In the genomic region with DNA sequence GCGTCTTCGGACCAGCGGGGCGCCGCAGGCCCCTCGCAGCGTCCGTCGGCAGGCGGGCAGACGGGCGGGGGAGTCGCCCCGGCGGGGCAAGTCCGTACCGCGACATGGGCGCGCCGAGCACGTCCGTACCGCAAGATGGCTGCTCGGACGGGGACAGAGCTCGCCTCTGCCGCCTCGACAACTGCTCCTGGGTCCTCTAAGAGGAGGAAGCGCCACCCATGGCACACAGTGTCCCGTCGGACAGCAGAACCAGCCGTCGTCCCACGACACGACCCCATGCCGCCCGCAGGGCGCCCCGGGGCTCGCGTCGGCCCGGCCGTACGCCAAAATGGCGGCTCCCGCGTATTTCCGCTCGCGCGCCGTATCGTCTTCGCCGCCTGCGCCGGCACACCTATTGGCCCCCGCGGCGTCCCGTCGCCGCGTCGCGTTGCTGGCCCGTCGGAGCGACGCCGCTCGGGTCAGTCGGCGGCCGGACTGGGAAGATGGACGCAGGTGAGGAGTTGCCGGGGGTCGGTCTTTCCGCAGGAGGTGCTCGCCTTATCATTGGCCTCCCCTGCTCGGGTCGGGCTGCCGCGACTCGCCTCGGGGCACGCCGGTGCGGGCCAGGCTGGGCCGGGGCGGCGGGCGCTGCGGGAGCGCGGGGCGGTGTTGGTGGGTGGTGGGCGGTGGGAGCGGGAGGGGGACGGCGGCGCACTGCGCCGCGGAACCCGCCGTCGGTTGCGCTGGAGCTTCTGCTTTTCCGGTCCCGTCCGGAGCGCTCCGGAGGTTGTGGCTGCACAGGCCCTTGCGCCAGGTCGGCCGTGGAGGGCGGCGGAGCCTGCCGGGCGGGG, we compare ENCODE assay signal across 8 cellular contexts. TPM values are rescaled to one million over a fixed set of nuclear protein-coding genes. Genes with fewer than 3 reads are reported as not detected.
A peak's percentile ranks its signal among the peaks of the same experiment; 100 is the strongest.
DNase-seq lines count a peak whose midpoint lies in the region; ATAC-seq and TF ChIP-seq lines count a peak whose summit lies in the region.

Gene ATG4B (plus strand): TSS at position 461 of the 830 bp plus-strand sequence. CDS start 22 bp downstream, at position 483.

- H2BK5ac ChIP-seq in trophoblast cell (ENCODE audit: low read depth, low read length, poor library complexity) = peak within 1 kb of the TSS; percentile 98

- peak within 1 kb of the TSS; percentile 94 for H3K4me2 ChIP-seq in trophoblast cell (ENCODE audit: low read length)

- H3K4me3 Mint-ChIP-seq in HFFc6 = peak within 1 kb of the TSS; percentile 98
- H3K4me3 Mint-ChIP-seq in activated naive CD8-positive, alpha-beta T cell treated with anti-CD3 and anti-CD28 coated beads, Interleukin-2, amount 50 U/mL, for 24 hours = peak within 1 kb of the TSS; percentile 99

- H3K4me1 Mint-ChIP-seq in HFFc6 (ENCODE audit: low read depth) = peaks cover 59% of the 10 kb centered on the region
- peaks cover 53% of the 10 kb centered on the region for H3K4me1 Mint-ChIP-seq in activated naive CD8-positive, alpha-beta T cell treated with anti-CD3 and anti-CD28 coated beads, Interleukin-2, amount 50 U/mL, for 24 hours

- peak within 1 kb of the TSS; percentile 97 for H2BK120ac ChIP-seq in trophoblast cell (ENCODE audit: insufficient read depth, low read length, poor library complexity)

- in situ Hi-C loops in transverse colon (cut with MboI; ENCODE audit: low pct_ligation_motif_present in 1 of 4, low pct_unique_long_range_greater_than_20kb in 1 of 4, low sequenced_read_pairs in 3 of 4) = no loop called here

- peaks cover 17% of the 10 kb centered on the region for H3K79me2 ChIP-seq in trophoblast cell (ENCODE audit: control insufficient read depth, insufficient read depth, low read length, poor library complexity)

- H3K27ac ChIP-seq in cardiac muscle cell (peak within 1 kb of the TSS; percentile 100), trophoblast cell (ENCODE audit: low read depth, low read length) (peak within 1 kb of the TSS; percentile 96), transverse colon (peak within 1 kb of the TSS; percentile 98 to 100 (median 99))

- H3K27ac Mint-ChIP-seq in HFFc6 = peak within 1 kb of the TSS; percentile 88
- peak within 1 kb of the TSS; percentile 93 for H3K27ac Mint-ChIP-seq in activated naive CD8-positive, alpha-beta T cell treated with anti-CD3 and anti-CD28 coated beads, Interleukin-2, amount 50 U/mL, for 24 hours

- H3K4ac ChIP-seq in trophoblast cell (ENCODE audit: low read depth, low read length) = peak within 1 kb of the TSS; percentile 97

- peak within 1 kb of the TSS; percentile 89 for H3K9ac ChIP-seq in trophoblast cell (ENCODE audit: low read length)

- H3K23ac ChIP-seq in trophoblast cell (ENCODE audit: low read length) = no peak within 1 kb of the TSS

- peaks cover 30% of the 10 kb centered on the region for H3K36me3 Mint-ChIP-seq in HFFc6 (ENCODE audit: low read depth)
- H3K36me3 Mint-ChIP-seq in activated naive CD8-positive, alpha-beta T cell treated with anti-CD3 and anti-CD28 coated beads, Interleukin-2, amount 50 U/mL, for 24 hours (ENCODE audit: low read depth) = peaks cover 36% of the 10 kb centered on the region

- H2AFZ ChIP-seq in trophoblast cell (ENCODE audit: insufficient read depth, low read length, poor library complexity) = peak within 1 kb of the TSS; percentile 82

- H3K79me1 ChIP-seq in trophoblast cell (ENCODE audit: low read length) = peaks cover 11% of the 10 kb centered on the region

- no peak within 1 kb of the TSS for H2AK5ac ChIP-seq in trophoblast cell (ENCODE audit: low read length)

- H3K4me1 ChIP-seq in cardiac muscle cell (ENCODE audit: low read depth) (peaks cover 12% of the 10 kb centered on the region), trophoblast cell (ENCODE audit: control insufficient read depth in 1 of 2, insufficient read depth in 2 of 2, low read length in 2 of 2) (peaks cover 3 to 6% of the 10 kb centered on the region in 2 experiments), transverse colon (peaks cover 31 to 53% (median 38%) of the 10 kb centered on the region in 4 donors)

- peak; percentile 71 for TF ChIP-seq POLR2A in transverse colon (IDR thresholded peaks at IDR 0.05)

- DNase-seq in GM10266 (ENCODE audit: extremely low spot score) (peak; percentile 98), HFFc6 (peak; percentile 75), NCI-H1048 (lab: John Stamatoyannopoulos, UW) (peak; percentile 58), T follicular helper cell (ENCODE audit: low read depth) (peak; percentile 57), cardiac muscle cell (ENCODE audit: low read depth in 1 of 2, low spot score in 1 of 2) (peak; percentile 89 to 94), trophoblast cell (peak; percentile 79 to 87), transverse colon (peak; percentile 87)
- peak; percentile 83 for DNase-seq in activated naive CD8-positive, alpha-beta T cell treated with anti-CD3 and anti-CD28 coated beads, Interleukin-2, amount 50 U/mL, for 24 hours

- H3K36me3 ChIP-seq in cardiac muscle cell = peaks cover 11% of the 10 kb centered on the region
- H3K36me3 ChIP-seq in trophoblast cell (ENCODE audit: control insufficient read depth in 1 of 2, insufficient read depth in 2 of 2, low read length in 2 of 2) = peaks cover 22 to 29% of the 10 kb centered on the region in 2 experiments
- peaks cover 0 to 14% (median 7%) of the 10 kb centered on the region in 4 donors for H3K36me3 ChIP-seq in transverse colon

- peak within 1 kb of the TSS; percentile 99 for H4K12ac ChIP-seq in trophoblast cell (ENCODE audit: low read depth, low read length)

- H3K4me3 ChIP-seq in cardiac muscle cell (peak within 1 kb of the TSS; percentile 91), trophoblast cell (ENCODE audit: low read depth, low read length) (peak within 1 kb of the TSS; percentile 98), transverse colon (peak within 1 kb of the TSS; percentile 90 to 100 (median 98))

- H3K18ac ChIP-seq in trophoblast cell (ENCODE audit: low read length) = peak within 1 kb of the TSS; percentile 98

- peak within 1 kb of the TSS; percentile 37 for H2BK12ac ChIP-seq in trophoblast cell (ENCODE audit: low read length)

- ATAC-seq in activated naive CD8-positive, alpha-beta T cell treated with anti-CD3 and anti-CD28 coated beads, Interleukin-2, amount 50 U/mL, for 24 hours = peak; percentile 67

- peak within 1 kb of the TSS; percentile 99 for H3K14ac ChIP-seq in trophoblast cell (ENCODE audit: low read length)

- TF ChIP-seq EP300 in transverse colon (IDR thresholded peaks at IDR 0.05; ENCODE audit: low read depth) = no peak

- H3K9me3 ChIP-seq in cardiac muscle cell (ENCODE audit: low read depth) (no peaks in the 10 kb centered on the region), trophoblast cell (ENCODE audit: insufficient read depth, low read depth, low read length) (peaks cover 3% of the 10 kb centered on the region), transverse colon (no peaks in the 10 kb centered on the region)

- TF ChIP-seq CTCF in GM10266 (IDR thresholded peaks at IDR 0.05; ENCODE audit: control insufficient read depth, insufficient read depth, low read depth, missing control alignments) (no peak), HFFc6 (IDR thresholded peaks at IDR 0.05) (no peak), cardiac muscle cell (IDR thresholded peaks at IDR 0.05; ENCODE audit: low read depth, low read length) (no peak), transverse colon (IDR thresholded peaks at IDR 0.05) (no peak)

- H4K91ac ChIP-seq in trophoblast cell (ENCODE audit: low read depth, low read length) = peak within 1 kb of the TSS; percentile 98

- WGBS in trophoblast cell (ENCODE audit: extremely low coverage, insufficient coverage, insufficient read length) = no CpG with 5 or more reads among the region's 123 CpGs
- WGBS in transverse colon (ENCODE audit: low coverage in 1 of 2), 2 donors = 0% methylated on average over 84 of the region's 123 CpGs; no CpG with 5 or more reads in 1 of the 2 donors

- H3K27me3 Mint-ChIP-seq in HFFc6 (ENCODE audit: insufficient read depth) = no peaks in the 10 kb centered on the region; the same call in none of the 2 replicates
- no peaks in the 10 kb centered on the region for H3K27me3 Mint-ChIP-seq in activated naive CD8-positive, alpha-beta T cell treated with anti-CD3 and anti-CD28 coated beads, Interleukin-2, amount 50 U/mL, for 24 hours

- no peaks in the 10 kb centered on the region for H3K27me3 ChIP-seq in cardiac muscle cell
- no peaks in the 10 kb centered on the region for H3K27me3 ChIP-seq in trophoblast cell (ENCODE audit: insufficient read depth, low read length)
- H3K27me3 ChIP-seq in transverse colon = no peaks in the 10 kb centered on the region

- H4K8ac ChIP-seq in trophoblast cell (ENCODE audit: low read depth, low read length) = peak within 1 kb of the TSS; percentile 97

- intact Hi-C loops in transverse colon (cut with DNase I; ENCODE audit: low total_unique reads) = no loop called here

- H3K9me3 Mint-ChIP-seq in HFFc6 = no peaks in the 10 kb centered on the region
- H3K9me3 Mint-ChIP-seq in activated naive CD8-positive, alpha-beta T cell treated with anti-CD3 and anti-CD28 coated beads, Interleukin-2, amount 50 U/mL, for 24 hours = no peaks in the 10 kb centered on the region

RNA-seq across cellular contexts. Expression of gene ATG4B, which starts in this region (rescaled TPM):
- 10 to 100 TPM; 43.5 to 58.3 (median 51.9) TPM for total RNA-seq in HFFc6 (2021; fragmentation: NEBNext Ultra II Directional; extraction: Animal tissue kit (Norgen Biotek cat#: 25700))
- total RNA-seq in cardiac muscle cell (62.4 and 105 TPM in 2 replicates), transverse colon (100 to 1,000 TPM in 3 of 4 donors, 10 to 100 TPM in 1; 62.9 to 400 (median 137) TPM)
- 110 and 140 TPM in 2 replicates for polyA plus RNA-seq in cardiac muscle cell
- polyA plus RNA-seq in trophoblast cell (2013) = 76.3 and 77.4 TPM in 2 replicates

Comparison
In these comparisons a context has a peak if more than half of its experiments do, and no peak if none do; other contexts are left out.
1. Peak in every context shown above with its lines: DNase-seq, ATAC-seq, H3K4me3 ChIP-seq and H3K27ac ChIP-seq.